Comparison of ENCODE assay signal across 2 cellular contexts in genomic region chr19:47891923-47892666, GRCh38.
TF ChIP-seq lines count a peak whose summit lies in the region.

No MANE protein-coding gene starts in this region.

TF ChIP-seq in K562, 482 proteins besides CTCF, POLR2A, EP300 and RAD21 (continued from another document and continues in another):
- TF ChIP-seq, protein P1, sequence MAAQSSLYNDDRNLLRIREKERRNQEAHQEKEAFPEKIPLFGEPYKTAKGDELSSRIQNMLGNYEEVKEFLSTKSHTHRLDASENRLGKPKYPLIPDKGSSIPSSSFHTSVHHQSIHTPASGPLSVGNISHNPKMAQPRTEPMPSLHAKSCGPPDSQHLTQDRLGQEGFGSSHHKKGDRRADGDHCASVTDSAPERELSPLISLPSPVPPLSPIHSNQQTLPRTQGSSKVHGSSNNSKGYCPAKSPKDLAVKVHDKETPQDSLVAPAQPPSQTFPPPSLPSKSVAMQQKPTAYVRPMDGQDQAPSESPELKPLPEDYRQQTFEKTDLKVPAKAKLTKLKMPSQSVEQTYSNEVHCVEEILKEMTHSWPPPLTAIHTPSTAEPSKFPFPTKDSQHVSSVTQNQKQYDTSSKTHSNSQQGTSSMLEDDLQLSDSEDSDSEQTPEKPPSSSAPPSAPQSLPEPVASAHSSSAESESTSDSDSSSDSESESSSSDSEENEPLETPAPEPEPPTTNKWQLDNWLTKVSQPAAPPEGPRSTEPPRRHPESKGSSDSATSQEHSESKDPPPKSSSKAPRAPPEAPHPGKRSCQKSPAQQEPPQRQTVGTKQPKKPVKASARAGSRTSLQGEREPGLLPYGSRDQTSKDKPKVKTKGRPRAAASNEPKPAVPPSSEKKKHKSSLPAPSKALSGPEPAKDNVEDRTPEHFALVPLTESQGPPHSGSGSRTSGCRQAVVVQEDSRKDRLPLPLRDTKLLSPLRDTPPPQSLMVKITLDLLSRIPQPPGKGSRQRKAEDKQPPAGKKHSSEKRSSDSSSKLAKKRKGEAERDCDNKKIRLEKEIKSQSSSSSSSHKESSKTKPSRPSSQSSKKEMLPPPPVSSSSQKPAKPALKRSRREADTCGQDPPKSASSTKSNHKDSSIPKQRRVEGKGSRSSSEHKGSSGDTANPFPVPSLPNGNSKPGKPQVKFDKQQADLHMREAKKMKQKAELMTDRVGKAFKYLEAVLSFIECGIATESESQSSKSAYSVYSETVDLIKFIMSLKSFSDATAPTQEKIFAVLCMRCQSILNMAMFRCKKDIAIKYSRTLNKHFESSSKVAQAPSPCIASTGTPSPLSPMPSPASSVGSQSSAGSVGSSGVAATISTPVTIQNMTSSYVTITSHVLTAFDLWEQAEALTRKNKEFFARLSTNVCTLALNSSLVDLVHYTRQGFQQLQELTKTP (IDR thresholded peaks at IDR 0.05; ENCODE audit: low read depth in 1 of 2, partially characterized antibody in 2 of 2): peak in 1 of 2 experiments; percentile 93
- no peak for TF ChIP-seq ZNF146 (CRISPR knock-in tag; IDR thresholded peaks at IDR 0.05; ENCODE audit: unreplicated experiment)
- peak; percentile 100 for TF ChIP-seq TAL1 (IDR thresholded peaks at IDR 0.05)
- TF ChIP-seq SAP30 (IDR thresholded peaks at IDR 0.05; ENCODE audit: borderline replicate concordance, insufficient read depth, low read depth, low read length, poor library complexity, severe bottlenecking): no peak
- TF ChIP-seq C11orf30 (IDR thresholded peaks at IDR 0.05; ENCODE audit: low read depth): peak; percentile 100
- TF ChIP-seq CHD4 (IDR thresholded peaks at IDR 0.05; ENCODE audit: insufficient read depth, insufficient replicate concordance, low read depth, low read length, poor library complexity, severe bottlenecking): no peak
- TF ChIP-seq, protein P2, sequence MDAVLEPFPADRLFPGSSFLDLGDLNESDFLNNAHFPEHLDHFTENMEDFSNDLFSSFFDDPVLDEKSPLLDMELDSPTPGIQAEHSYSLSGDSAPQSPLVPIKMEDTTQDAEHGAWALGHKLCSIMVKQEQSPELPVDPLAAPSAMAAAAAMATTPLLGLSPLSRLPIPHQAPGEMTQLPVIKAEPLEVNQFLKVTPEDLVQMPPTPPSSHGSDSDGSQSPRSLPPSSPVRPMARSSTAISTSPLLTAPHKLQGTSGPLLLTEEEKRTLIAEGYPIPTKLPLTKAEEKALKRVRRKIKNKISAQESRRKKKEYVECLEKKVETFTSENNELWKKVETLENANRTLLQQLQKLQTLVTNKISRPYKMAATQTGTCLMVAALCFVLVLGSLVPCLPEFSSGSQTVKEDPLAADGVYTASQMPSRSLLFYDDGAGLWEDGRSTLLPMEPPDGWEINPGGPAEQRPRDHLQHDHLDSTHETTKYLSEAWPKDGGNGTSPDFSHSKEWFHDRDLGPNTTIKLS (IDR thresholded peaks at IDR 0.05; ENCODE audit: borderline replicate concordance, low read depth): peak; percentile 49; the same call in 1 of the 2 replicates
- TF ChIP-seq HCFC1 (IDR thresholded peaks at IDR 0.05; ENCODE audit: low read depth, low read length): no peak
- no peak for TF ChIP-seq ZNF717 (CRISPR knock-in tag; IDR thresholded peaks at IDR 0.05)
- no peak for TF ChIP-seq SPI1 (IDR thresholded peaks at IDR 0.05; ENCODE audit: borderline replicate concordance, low read depth, low read length)
- TF ChIP-seq, protein P3, sequence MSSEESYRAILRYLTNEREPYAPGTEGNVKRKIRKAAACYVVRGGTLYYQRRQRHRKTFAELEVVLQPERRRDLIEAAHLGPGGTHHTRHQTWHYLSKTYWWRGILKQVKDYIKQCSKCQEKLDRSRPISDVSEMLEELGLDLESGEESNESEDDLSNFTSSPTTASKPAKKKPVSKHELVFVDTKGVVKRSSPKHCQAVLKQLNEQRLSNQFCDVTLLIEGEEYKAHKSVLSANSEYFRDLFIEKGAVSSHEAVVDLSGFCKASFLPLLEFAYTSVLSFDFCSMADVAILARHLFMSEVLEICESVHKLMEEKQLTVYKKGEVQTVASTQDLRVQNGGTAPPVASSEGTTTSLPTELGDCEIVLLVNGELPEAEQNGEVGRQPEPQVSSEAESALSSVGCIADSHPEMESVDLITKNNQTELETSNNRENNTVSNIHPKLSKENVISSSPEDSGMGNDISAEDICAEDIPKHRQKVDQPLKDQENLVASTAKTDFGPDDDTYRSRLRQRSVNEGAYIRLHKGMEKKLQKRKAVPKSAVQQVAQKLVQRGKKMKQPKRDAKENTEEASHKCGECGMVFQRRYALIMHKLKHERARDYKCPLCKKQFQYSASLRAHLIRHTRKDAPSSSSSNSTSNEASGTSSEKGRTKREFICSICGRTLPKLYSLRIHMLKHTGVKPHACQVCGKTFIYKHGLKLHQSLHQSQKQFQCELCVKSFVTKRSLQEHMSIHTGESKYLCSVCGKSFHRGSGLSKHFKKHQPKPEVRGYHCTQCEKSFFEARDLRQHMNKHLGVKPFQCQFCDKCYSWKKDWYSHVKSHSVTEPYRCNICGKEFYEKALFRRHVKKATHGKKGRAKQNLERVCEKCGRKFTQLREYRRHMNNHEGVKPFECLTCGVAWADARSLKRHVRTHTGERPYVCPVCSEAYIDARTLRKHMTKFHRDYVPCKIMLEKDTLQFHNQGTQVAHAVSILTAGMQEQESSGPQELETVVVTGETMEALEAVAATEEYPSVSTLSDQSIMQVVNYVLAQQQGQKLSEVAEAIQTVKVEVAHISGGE (CRISPR knock-in tag; IDR thresholded peaks at IDR 0.05): peak in 1 of 3 experiments; percentile 92; a peak in 2 of 6 replicates
- TF ChIP-seq ZNF232 (CRISPR knock-in tag; IDR thresholded peaks at IDR 0.05): no peak
- no peak for TF ChIP-seq TCF15 (CRISPR knock-in tag; IDR thresholded peaks at IDR 0.05)
- no peak for TF ChIP-seq ZBTB49 (CRISPR knock-in tag; IDR thresholded peaks at IDR 0.05; ENCODE audit: borderline replicate concordance)

TF ChIP-seq in HepG2, 621 proteins besides CTCF, POLR2A, EP300 and RAD21 (continued from another document):
- TF ChIP-seq ZSCAN29 (CRISPR knock-in tag; conservative IDR thresholded peaks at IDR 0.05): peak; percentile 70; the same call in 1 of the 2 replicates
- no peak for TF ChIP-seq ADNP (CRISPR knock-in tag; IDR thresholded peaks at IDR 0.05)
- TF ChIP-seq TIGD3 (CRISPR knock-in tag; IDR thresholded peaks at IDR 0.05; ENCODE audit: borderline replicate concordance): no peak
- no peak for TF ChIP-seq SMAD9 (CRISPR knock-in tag; IDR thresholded peaks at IDR 0.05)
- TF ChIP-seq MEIS2 (CRISPR knock-in tag; IDR thresholded peaks at IDR 0.05): no peak
- TF ChIP-seq RBM39 (IDR thresholded peaks at IDR 0.05; ENCODE audit: low read depth, low read length, poor library complexity, severe bottlenecking): no peak
- TF ChIP-seq SAP130 (CRISPR knock-in tag; IDR thresholded peaks at IDR 0.05; ENCODE audit: low read depth): peak; percentile 70
- peak; percentile 26; the same call in 1 of the 2 replicates for TF ChIP-seq RBFOX2 (IDR thresholded peaks at IDR 0.05; ENCODE audit: low read depth, low read length)
- TF ChIP-seq ZBED4 (CRISPR knock-in tag; IDR thresholded peaks at IDR 0.05; ENCODE audit: borderline replicate concordance): 0 out of 2 replicates have a peak, but pooled peaks have one; percentile 6
- TF ChIP-seq LRRFIP1 (CRISPR knock-in tag; conservative IDR thresholded peaks at IDR 0.05): no peak
- no peak for TF ChIP-seq SNAI1 (CRISPR knock-in tag; IDR thresholded peaks at IDR 0.05; ENCODE audit: borderline replicate concordance)
- TF ChIP-seq IKZF4 (CRISPR knock-in tag; IDR thresholded peaks at IDR 0.05; ENCODE audit: borderline replicate concordance, low read depth, not compliant biosample characterization): peak; percentile 4
- TF ChIP-seq JUN (CRISPR knock-in tag; IDR thresholded peaks at IDR 0.05): 0 out of 2 replicates have a peak, but pooled peaks have one; percentile 29
- no peak for TF ChIP-seq ZNF253 (CRISPR knock-in tag; IDR thresholded peaks at IDR 0.05; ENCODE audit: borderline replicate concordance)
- peak; percentile 71; the same call in 1 of the 2 replicates for TF ChIP-seq ZSCAN5A (CRISPR knock-in tag; IDR thresholded peaks at IDR 0.05; ENCODE audit: borderline replicate concordance)
- 0 out of 2 replicates have a peak, but pooled peaks have one; percentile 23 for TF ChIP-seq HDAC2 (CRISPR knock-in tag; IDR thresholded peaks at IDR 0.05)
TF ChIP-seq in HepG2: peak in this region for 140.
